ENCODE assay signal across 18 cellular contexts in the genomic region with DNA sequence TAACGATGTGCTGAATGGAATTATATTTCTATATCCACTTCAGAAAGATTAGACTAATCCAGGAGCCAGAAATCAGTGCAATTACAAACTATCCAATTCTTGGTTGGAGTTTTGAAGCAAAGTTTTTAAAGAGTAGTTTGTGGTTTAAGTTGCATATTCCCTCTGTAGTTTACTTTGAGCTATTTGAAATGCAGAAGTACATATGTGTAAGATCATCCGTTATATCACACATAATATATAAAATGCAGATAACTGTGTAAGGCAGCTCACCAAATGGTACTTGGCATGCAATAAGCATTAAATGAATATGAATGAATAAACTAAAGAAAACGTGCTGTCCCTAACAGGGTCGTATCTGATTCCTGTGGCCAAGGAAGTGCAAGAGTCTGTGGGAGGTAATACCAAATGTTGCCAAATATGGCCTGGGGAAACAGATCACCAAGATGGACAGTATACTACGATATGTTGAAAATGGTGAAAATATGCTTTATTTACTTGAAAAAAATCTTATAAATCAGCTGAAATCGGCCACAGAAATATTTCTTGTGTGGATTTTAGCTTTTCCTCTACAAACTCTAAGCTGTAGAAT.
A peak's percentile ranks its signal among the peaks of the same experiment; 100 is the strongest.
DNase-seq lines count a peak whose midpoint lies in the region; ATAC-seq, FAIRE-seq and TF ChIP-seq lines count a peak whose summit lies in the region.
"Had no signal": no experiment of that assay in that cellular context is flagged by ENCODE, and none has a peak within 500 bp of the region (broad histone marks: within the 10 kb centered on the region; RNA-seq: fewer than 3 reads in every experiment).

No MANE protein-coding gene starts in this region.

- H3K27me3 Mint-ChIP-seq in HFFc6 (ENCODE audit: insufficient read depth) = peaks cover 2% of the 10 kb centered on the region
- no peaks in the 10 kb centered on the region for H3K27me3 Mint-ChIP-seq in stimulated activated naive CD8-positive, alpha-beta T cell treated with anti-CD3 and anti-CD28 coated beads, Interleukin-15, amount 100 ng/mL, for 72 hours

- H3K4me1 Mint-ChIP-seq in HFFc6 (ENCODE audit: low read depth) = peaks cover 37% of the 10 kb centered on the region
- H3K4me1 Mint-ChIP-seq in stimulated activated naive CD8-positive, alpha-beta T cell treated with anti-CD3 and anti-CD28 coated beads, Interleukin-15, amount 100 ng/mL, for 72 hours = no peaks in the 10 kb centered on the region
- H3K4me1 Mint-ChIP-seq: IgD-negative memory B cell had no signal

- H3K9ac ChIP-seq in adipocyte (ENCODE audit: low read length) = no peak overlapping the region

- peak overlapping the region; percentile 83 for H3K27ac Mint-ChIP-seq in HFFc6
- H3K27ac Mint-ChIP-seq in stimulated activated naive CD8-positive, alpha-beta T cell treated with anti-CD3 and anti-CD28 coated beads, Interleukin-15, amount 100 ng/mL, for 72 hours = no peak overlapping the region
- H3K27ac Mint-ChIP-seq: IgD-negative memory B cell had no signal

- no peaks in the 10 kb centered on the region for H3K9me3 Mint-ChIP-seq in HFFc6
- no peaks in the 10 kb centered on the region for H3K9me3 Mint-ChIP-seq in stimulated activated naive CD8-positive, alpha-beta T cell treated with anti-CD3 and anti-CD28 coated beads, Interleukin-15, amount 100 ng/mL, for 72 hours

- H3K9me3 ChIP-seq in adipocyte (ENCODE audit: control insufficient read depth, low read length) = no peaks in the 10 kb centered on the region

- no peaks in the 10 kb centered on the region; the same call in 1 of the 2 replicates for H3K36me3 Mint-ChIP-seq in HFFc6 (ENCODE audit: low read depth)

- H3K79me2 ChIP-seq in ACC112 (ENCODE audit: control insufficient read depth, insufficient read depth, low read length, unreplicated experiment) = no peaks in the 10 kb centered on the region

- DNase-seq in HFFc6 (peak; percentile 6), adipocyte (ENCODE audit: low read depth) (peak; percentile 54), fibroblast of peridontal ligament (ENCODE audit: extremely low read depth) (peak; percentile 61), GM19239 (ENCODE audit: insufficient read length, low spot score) (no peak), NCI-H82 treated with DMSO at 0.1 percent for 48 hours (lab: John Stamatoyannopoulos, UW; ENCODE audit: unreplicated experiment) (no peak), medulla oblongata (ENCODE audit: extremely low spot score) (no peak)
- DNase-seq in stimulated activated naive CD8-positive, alpha-beta T cell treated with anti-CD3 and anti-CD28 coated beads, Interleukin-15, amount 100 ng/mL, for 72 hours = no peak
- DNase-seq: H7, Kasumi-1, NCI-H1105 treated with DMSO at 0.1 percent for 48 hours, NCI-H1694 treated with DMSO at 0.1 percent for 48 hours, NCI-H345, PC-9 had no signal

- no peak for ATAC-seq in stimulated activated naive CD8-positive, alpha-beta T cell treated with anti-CD3 and anti-CD28 coated beads, Interleukin-15, amount 100 ng/mL, for 72 hours
- ATAC-seq: Right ventricle myocardium inferior had no signal

- no peaks in the 10 kb centered on the region for H3K36me3 ChIP-seq in ACC112 (ENCODE audit: insufficient read depth, low read length)
- H3K36me3 ChIP-seq in adipocyte (ENCODE audit: control insufficient read depth, insufficient read depth, low read length, severe bottlenecking) = no peaks in the 10 kb centered on the region

- peak overlapping the region; percentile 7; the same call in 1 of the 2 replicates for H3K4me3 ChIP-seq in ACC112 (ENCODE audit: low read depth, low read length)
- H3K4me3 ChIP-seq in adipocyte (ENCODE audit: low read length) = no peak overlapping the region
- H3K4me3 ChIP-seq: PC-9 had no signal

- H3K27ac ChIP-seq in ACC112 (ENCODE audit: low read depth, low read length) = peak overlapping the region; percentile 39
- H3K27ac ChIP-seq: C4-2B, PC-9 had no signal

- H3K4me1 ChIP-seq in ACC112 (ENCODE audit: control insufficient read depth, insufficient read depth, low read length, unreplicated experiment) (peaks cover 17% of the 10 kb centered on the region), adipocyte (ENCODE audit: control insufficient read depth, insufficient read depth, low read length) (peaks cover 14% of the 10 kb centered on the region)

- TF ChIP-seq CTCF in HFFc6 (IDR thresholded peaks at IDR 0.05) = no peak

- no peak for FAIRE-seq in GM19239 (lab: Jason Lieb, UNC)
- FAIRE-seq: A204.1 had no signal

- peak overlapping the region; percentile 69 for H3K4me3 Mint-ChIP-seq in HFFc6
- no peak overlapping the region for H3K4me3 Mint-ChIP-seq in stimulated activated naive CD8-positive, alpha-beta T cell treated with anti-CD3 and anti-CD28 coated beads, Interleukin-15, amount 100 ng/mL, for 72 hours
- H3K4me3 Mint-ChIP-seq: IgD-negative memory B cell had no signal

- H3K27me3 ChIP-seq in ACC112 (ENCODE audit: insufficient read depth, low read length) (no peaks in the 10 kb centered on the region), adipocyte (replicated peaks; ENCODE audit: control insufficient read depth, insufficient read depth, low read length) (no peaks in the 10 kb centered on the region)

- H2AFZ ChIP-seq in ACC112 (ENCODE audit: low read length, unreplicated experiment) = peak overlapping the region; percentile 51
- H2AFZ ChIP-seq: PC-9 had no signal

Comparison
In these comparisons a context has a peak if more than half of its experiments do, and no peak if none do; other contexts are left out.
1. DNase-seq: peak in HFFc6 (single experiment), adipocyte (single experiment) and fibroblast of peridontal ligament (single experiment); none in stimulated activated naive CD8-positive, alpha-beta T cell treated with anti-CD3 and anti-CD28 coated beads, Interleukin-15, amount 100 ng/mL, for 72 hours (0 of 2), GM19239 (single experiment), NCI-H82 treated with DMSO at 0.1 percent for 48 hours (single experiment) and medulla oblongata (single experiment).